1 cellular context compared by ENCODE assay signal in genomic region chr6:27250955-27251671, GRCh38.
A peak's percentile ranks its signal among the peaks of the same experiment; 100 is the strongest.
TF ChIP-seq lines count a peak whose summit lies in the region.

No MANE protein-coding gene starts in this region.

TF ChIP-seq in K562, 482 proteins besides CTCF, POLR2A, EP300 and RAD21 (continued from another document and continues in another):
- TF ChIP-seq, protein P1, sequence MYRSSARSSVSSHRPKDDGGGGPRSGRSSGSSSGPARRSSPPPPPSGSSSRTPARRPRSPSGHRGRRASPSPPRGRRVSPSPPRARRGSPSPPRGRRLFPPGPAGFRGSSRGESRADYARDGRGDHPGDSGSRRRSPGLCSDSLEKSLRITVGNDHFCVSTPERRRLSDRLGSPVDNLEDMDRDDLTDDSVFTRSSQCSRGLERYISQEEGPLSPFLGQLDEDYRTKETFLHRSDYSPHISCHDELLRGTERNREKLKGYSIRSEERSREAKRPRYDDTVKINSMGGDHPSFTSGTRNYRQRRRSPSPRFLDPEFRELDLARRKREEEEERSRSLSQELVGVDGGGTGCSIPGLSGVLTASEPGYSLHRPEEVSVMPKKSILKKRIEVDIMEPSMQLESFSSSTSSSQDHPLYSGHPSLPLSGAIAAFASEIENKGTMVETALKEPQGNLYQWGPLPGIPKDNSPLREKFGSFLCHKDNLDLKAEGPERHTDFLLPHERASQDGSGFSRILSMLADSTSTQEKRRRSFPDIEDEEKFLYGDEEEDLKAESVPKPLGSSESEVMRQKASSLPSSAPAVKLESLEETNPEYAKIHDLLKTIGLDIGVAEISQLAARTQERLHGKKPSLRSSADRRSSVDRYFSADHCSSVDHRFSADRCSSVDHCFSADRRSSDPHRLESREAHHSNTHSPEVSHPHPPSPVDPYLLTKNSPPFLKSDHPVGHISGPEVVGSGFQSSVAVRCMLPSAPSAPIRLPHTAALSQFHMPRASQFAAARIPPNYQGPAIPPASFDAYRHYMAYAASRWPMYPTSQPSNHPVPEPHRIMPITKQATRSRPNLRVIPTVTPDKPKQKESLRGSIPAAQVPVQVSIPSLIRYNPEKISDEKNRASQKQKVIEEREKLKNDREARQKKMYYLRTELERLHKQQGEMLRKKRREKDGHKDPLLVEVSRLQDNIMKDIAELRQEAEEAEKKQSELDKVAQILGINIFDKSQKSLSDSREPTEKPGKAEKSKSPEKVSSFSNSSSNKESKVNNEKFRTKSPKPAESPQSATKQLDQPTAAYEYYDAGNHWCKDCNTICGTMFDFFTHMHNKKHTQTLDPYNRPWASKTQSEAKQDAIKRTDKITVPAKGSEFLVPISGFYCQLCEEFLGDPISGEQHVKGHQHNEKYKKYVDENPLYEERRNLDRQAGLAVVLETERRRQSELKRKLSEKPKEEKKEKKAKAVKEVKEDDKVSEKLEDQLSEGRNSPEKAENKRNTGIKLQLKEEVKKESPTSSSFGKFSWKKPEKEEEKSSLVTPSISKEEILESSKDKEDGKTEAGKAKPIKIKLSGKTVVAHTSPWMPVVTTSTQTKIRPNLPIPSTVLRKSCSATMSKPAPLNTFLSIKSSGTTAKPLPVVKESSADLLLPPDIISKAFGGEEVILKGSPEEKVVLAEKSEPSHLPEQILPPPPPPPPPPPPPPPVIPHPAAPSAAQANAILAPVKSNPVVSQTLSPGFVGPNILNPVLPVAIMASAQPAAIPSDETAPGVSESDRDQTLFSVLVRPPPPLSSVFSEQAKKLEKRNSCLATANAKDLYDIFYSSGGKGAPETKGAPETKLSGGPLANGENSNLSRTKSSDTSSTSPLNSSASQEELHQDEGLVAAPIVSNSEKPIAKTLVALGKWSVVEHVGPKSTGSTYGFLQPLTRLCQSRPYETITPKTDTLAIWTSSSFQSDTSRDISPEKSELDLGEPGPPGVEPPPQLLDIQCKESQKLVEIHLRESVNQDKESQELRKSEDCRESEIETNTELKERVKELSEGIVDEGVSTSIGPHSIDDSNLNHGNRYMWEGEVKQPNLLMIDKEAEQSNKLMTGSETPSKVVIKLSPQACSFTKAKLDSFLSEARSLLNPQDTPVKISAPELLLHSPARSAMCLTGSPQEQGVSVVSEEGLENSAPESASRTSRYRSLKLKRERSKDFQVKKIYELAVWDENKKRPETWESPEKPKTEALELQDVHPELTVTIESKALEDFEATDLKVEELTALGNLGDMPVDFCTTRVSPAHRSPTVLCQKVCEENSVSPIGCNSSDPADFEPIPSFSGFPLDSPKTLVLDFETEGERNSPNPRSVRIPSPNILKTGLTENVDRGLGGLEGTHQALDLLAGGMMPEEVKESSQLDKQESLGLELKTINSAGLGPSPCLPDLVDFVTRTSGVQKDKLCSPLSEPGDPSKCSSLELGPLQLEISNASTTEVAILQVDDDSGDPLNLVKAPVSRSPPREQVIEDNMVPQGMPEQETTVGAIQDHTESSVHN (IDR thresholded peaks at IDR 0.05; ENCODE audit: borderline replicate concordance in 1 of 2, low read depth in 1 of 2) = peak in 1 of 2 experiments; percentile 52; a peak in 1 of 4 replicates
- TF ChIP-seq, protein P2, sequence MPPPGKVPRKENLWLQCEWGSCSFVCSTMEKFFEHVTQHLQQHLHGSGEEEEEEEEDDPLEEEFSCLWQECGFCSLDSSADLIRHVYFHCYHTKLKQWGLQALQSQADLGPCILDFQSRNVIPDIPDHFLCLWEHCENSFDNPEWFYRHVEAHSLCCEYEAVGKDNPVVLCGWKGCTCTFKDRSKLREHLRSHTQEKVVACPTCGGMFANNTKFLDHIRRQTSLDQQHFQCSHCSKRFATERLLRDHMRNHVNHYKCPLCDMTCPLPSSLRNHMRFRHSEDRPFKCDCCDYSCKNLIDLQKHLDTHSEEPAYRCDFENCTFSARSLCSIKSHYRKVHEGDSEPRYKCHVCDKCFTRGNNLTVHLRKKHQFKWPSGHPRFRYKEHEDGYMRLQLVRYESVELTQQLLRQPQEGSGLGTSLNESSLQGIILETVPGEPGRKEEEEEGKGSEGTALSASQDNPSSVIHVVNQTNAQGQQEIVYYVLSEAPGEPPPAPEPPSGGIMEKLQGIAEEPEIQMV (tag; conservative IDR thresholded peaks at IDR 0.05; ENCODE audit: low read depth) = peak; percentile 89
- no peak for TF ChIP-seq MITF (IDR thresholded peaks at IDR 0.05)
- TF ChIP-seq KLF10 (CRISPR knock-in tag; IDR thresholded peaks at IDR 0.05) = no peak
- no peak for TF ChIP-seq TAF15 (IDR thresholded peaks at IDR 0.05; ENCODE audit: low read depth, low read length)
- TF ChIP-seq NR1H2 (CRISPR knock-in tag; IDR thresholded peaks at IDR 0.05) = peak; percentile 9; the same call in 1 of the 2 replicates
- TF ChIP-seq THRB (CRISPR knock-in tag; conservative IDR thresholded peaks at IDR 0.05) = no peak
- no peak for TF ChIP-seq ZNF785 (CRISPR knock-in tag; IDR thresholded peaks at IDR 0.05)
- TF ChIP-seq CXXC5 (CRISPR knock-in tag; IDR thresholded peaks at IDR 0.05) = peak; percentile 74
- no peak for TF ChIP-seq TAF1 (IDR thresholded peaks at IDR 0.05; ENCODE audit: control insufficient read depth, extremely low read depth, insufficient read depth, low read length, severe bottlenecking)
- TF ChIP-seq ILK (tag; IDR thresholded peaks at IDR 0.05; ENCODE audit: borderline replicate concordance, low read depth) = no peak
- no peak for TF ChIP-seq SREBF2 (CRISPR knock-in tag; IDR thresholded peaks at IDR 0.05)
- TF ChIP-seq ZNF586 (CRISPR knock-in tag; conservative IDR thresholded peaks at IDR 0.05) = no peak
- TF ChIP-seq TRIM28 (IDR thresholded peaks at IDR 0.05) = peak; percentile 54; the same call in 1 of the 2 replicates
- 0 out of 4 replicates have a peak, but pooled peaks of 1 of the 2 experiments have one; percentile 78 for TF ChIP-seq MLX (CRISPR knock-in tag; conservative IDR thresholded peaks at IDR 0.05)
- TF ChIP-seq ATF3 (IDR thresholded peaks at IDR 0.05) = peak; percentile 82
- peak; percentile 71; the same call in 1 of the 2 replicates for TF ChIP-seq ATF3 (CRISPR knock-in tag; conservative IDR thresholded peaks at IDR 0.05)
- no peak for TF ChIP-seq ZNF3 (CRISPR knock-in tag; IDR thresholded peaks at IDR 0.05)
- peak; percentile 65 for TF ChIP-seq ZFP36 (IDR thresholded peaks at IDR 0.05; ENCODE audit: low read depth, low read length, partially characterized antibody)
- no peak for TF ChIP-seq ZNF347 (CRISPR knock-in tag; IDR thresholded peaks at IDR 0.05; ENCODE audit: low read depth)
- TF ChIP-seq PYGO2 (tag; IDR thresholded peaks at IDR 0.05) = no peak
- TF ChIP-seq FOXP4 (CRISPR knock-in tag; IDR thresholded peaks at IDR 0.05; ENCODE audit: borderline replicate concordance) = peak; percentile 82
- TF ChIP-seq HNRNPL (IDR thresholded peaks at IDR 0.05; ENCODE audit: low read depth, low read length) = no peak
- peak; percentile 95 for TF ChIP-seq CREB3L1 (IDR thresholded peaks at IDR 0.05; ENCODE audit: borderline replicate concordance, low read depth)
- peak; percentile 92 for TF ChIP-seq ZEB2 (IDR thresholded peaks at IDR 0.05)
- peak; percentile 83; the same call in 1 of the 2 replicates for TF ChIP-seq SUPT5H (IDR thresholded peaks at IDR 0.05)
- TF ChIP-seq NEUROD1 (IDR thresholded peaks at IDR 0.05; ENCODE audit: borderline replicate concordance, low read depth, low read length, partially characterized antibody) = no peak
- peak; percentile 23; the same call in 1 of the 2 replicates for TF ChIP-seq MBD2 (IDR thresholded peaks at IDR 0.05; ENCODE audit: borderline replicate concordance, low read depth)
- TF ChIP-seq SAFB (IDR thresholded peaks at IDR 0.05; ENCODE audit: borderline replicate concordance, low read depth, low read length) = no peak
- TF ChIP-seq RHOXF2B (CRISPR knock-in tag; conservative IDR thresholded peaks at IDR 0.05) = 0 out of 2 replicates have a peak, but pooled peaks have one; percentile 37
- TF ChIP-seq PTTG1 (tag; IDR thresholded peaks at IDR 0.05; ENCODE audit: low read depth) = no peak
- no peak; a peak in 1 of 4 replicates for TF ChIP-seq CSDE1 (IDR thresholded peaks at IDR 0.05)
- no peak; the same call in 1 of the 2 replicates for TF ChIP-seq KDM2B (CRISPR knock-in tag; IDR thresholded peaks at IDR 0.05)
- TF ChIP-seq POU5F1 (IDR thresholded peaks at IDR 0.05; ENCODE audit: borderline replicate concordance, low read depth, low read length, partially characterized antibody) = no peak
- TF ChIP-seq PHB2 (IDR thresholded peaks at IDR 0.05; ENCODE audit: low read depth) = 0 out of 2 replicates have a peak, but pooled peaks have one; percentile 40
- no peak for TF ChIP-seq ZBED1 (IDR thresholded peaks at IDR 0.05)
- TF ChIP-seq BRCA1 (IDR thresholded peaks at IDR 0.05) = no peak
- TF ChIP-seq BRCA1 (CRISPR knock-in tag; IDR thresholded peaks at IDR 0.05) = no peak
- TF ChIP-seq, protein P3, sequence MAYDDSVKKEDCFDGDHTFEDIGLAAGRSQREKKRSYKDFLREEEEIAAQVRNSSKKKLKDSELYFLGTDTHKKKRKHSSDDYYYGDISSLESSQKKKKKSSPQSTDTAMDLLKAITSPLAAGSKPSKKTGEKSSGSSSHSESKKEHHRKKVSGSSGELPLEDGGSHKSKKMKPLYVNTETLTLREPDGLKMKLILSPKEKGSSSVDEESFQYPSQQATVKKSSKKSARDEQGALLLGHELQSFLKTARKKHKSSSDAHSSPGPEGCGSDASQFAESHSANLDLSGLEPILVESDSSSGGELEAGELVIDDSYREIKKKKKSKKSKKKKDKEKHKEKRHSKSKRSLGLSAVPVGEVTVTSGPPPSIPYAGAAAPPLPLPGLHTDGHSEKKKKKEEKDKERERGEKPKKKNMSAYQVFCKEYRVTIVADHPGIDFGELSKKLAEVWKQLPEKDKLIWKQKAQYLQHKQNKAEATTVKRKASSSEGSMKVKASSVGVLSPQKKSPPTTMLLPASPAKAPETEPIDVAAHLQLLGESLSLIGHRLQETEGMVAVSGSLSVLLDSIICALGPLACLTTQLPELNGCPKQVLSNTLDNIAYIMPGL (CRISPR knock-in tag; IDR thresholded peaks at IDR 0.05) = 0 out of 2 replicates have a peak, but pooled peaks have one; percentile 30
- no peak for TF ChIP-seq CREB5 (CRISPR knock-in tag; IDR thresholded peaks at IDR 0.05)
